Comparison of ENCODE assay signal across 9 cellular contexts in genomic region chr6:146919017-146919416, GRCh38.
"Had no signal": no experiment of that assay in that cellular context is flagged by ENCODE, and none has a peak within 500 bp of the region (broad histone marks: within the 10 kb centered on the region; RNA-seq: fewer than 3 reads in every experiment).

No MANE protein-coding gene starts in this region.

- H3K27ac ChIP-seq: HL-60 had no signal

- H3K4me2 ChIP-seq: GM23338 had no signal

- DNase-seq: H9, HCEC 1CT, HFFc6, KG1 had no signal

- H3K4me3 ChIP-seq: GM23338 had no signal

- ATAC-seq: GM23338, HepG2 had no signal

- FAIRE-seq: H1, H54, HepG2 had no signal

- H2AFZ ChIP-seq: GM23338 had no signal
